Comparison of ENCODE assay signal across 21 cellular contexts in the genomic region with DNA sequence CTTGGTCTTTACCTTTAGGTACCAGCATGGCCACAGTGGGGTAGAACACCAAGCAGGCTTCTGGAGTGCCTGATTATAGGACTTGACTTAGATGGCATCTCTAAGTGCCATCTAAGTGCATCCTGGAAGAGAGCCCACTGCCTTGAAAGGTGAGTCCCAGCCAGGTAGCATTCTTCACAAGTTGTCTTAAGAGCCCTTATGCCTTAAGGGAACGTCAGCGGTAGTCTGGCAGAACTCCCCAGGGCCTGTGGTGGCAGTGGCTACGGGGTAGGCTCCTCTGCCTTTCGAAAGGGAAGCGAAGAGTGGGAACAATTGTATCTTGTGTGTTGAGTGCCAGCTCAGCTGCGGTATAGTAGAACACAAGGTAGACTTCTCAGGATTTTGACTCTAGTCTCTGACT.
"Had no signal": no experiment of that assay in that cellular context is flagged by ENCODE, and none has a peak within 500 bp of the region (broad histone marks: within the 10 kb centered on the region; RNA-seq: fewer than 3 reads in every experiment).

No MANE protein-coding gene starts in this region.

- H3K4me2 ChIP-seq: smooth muscle cell had no signal

- H3K27me3 ChIP-seq: ovary, right atrium auricular region, right lobe of liver, suprapubic skin, tibial nerve, vagina had no signal

- H3K4me1 ChIP-seq: right atrium auricular region, right lobe of liver, suprapubic skin, tibial nerve, vagina had no signal

- H3K27ac ChIP-seq: ovary, right atrium auricular region, right lobe of liver, suprapubic skin, thoracic aorta, tibial nerve, vagina had no signal

- H3K4me3 ChIP-seq: mucosa of descending colon, ovary, right atrium auricular region, right lobe of liver, smooth muscle cell, suprapubic skin, thoracic aorta, tibial nerve, vagina had no signal

- H3K9me3 ChIP-seq: ovary, right atrium auricular region, right lobe of liver, suprapubic skin, thoracic aorta, vagina had no signal

- H3K36me3 ChIP-seq: ovary, right atrium auricular region, right lobe of liver, suprapubic skin, thoracic aorta, tibial nerve, vagina had no signal

- DNase-seq: hippocampal formation; kidney glomerular epithelial cell; left cardiac atrium; midbrain; mucosa of descending colon; naive thymus-derived CD4-positive, alpha-beta T cell; ovary; right lobe of liver; stimulated activated CD4-positive, alpha-beta T cell treated with anti-CD3 and anti-CD28 coated beads, Interleukin-2, amount 100 ng/mL, for 24 hours; stimulated activated CD4-positive, alpha-beta T cell treated with anti-CD3 and anti-CD28 coated beads, Interleukin-4, amount 100 ng/mL, for 24 hours; stimulated activated naive CD4-positive, alpha-beta T cell had no signal

- ATAC-seq: left cardiac atrium; left lobe of liver; mucosa of descending colon; naive thymus-derived CD4-positive, alpha-beta T cell; natural killer cell treated with Interleukin-12 subunit alpha and Interleukin-12 subunit beta and Interleukin-15 and Interleukin-18, amount 100 ng/mL, for 72 hours; right lobe of liver; stimulated activated effector memory CD8-positive, alpha-beta T cell treated with anti-CD3 and anti-CD28 coated beads, Interleukin-12 subunit alpha, Interleukin-12 subunit beta, amount 100 ng/mL, for 72 hours had no signal

- FAIRE-seq: keratinocyte had no signal
